32 cellular contexts compared by ENCODE assay signal in the genomic region with DNA sequence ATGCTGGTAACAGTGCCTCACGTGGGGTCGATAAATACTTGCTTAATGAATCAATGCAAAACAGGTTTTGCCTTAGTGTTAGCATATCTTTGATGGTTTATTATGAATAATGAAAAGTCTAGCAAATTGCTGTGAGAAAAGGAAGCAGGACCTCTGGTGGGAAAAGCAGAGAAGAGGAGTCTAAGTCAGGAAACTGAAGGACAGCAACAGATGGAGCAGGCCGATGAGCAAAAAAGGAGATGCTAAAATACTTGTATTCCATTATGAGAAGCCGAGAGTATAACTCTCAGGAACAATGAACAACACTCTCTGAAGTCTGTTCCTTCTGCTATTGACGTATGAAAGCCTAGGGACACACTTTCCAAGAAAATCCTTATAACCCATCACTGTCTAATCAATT.
"Had no signal": no experiment of that assay in that cellular context is flagged by ENCODE, and none has a peak within 500 bp of the region (broad histone marks: within the 10 kb centered on the region; RNA-seq: fewer than 3 reads in every experiment).

No MANE protein-coding gene starts in this region.

- H3K27me3 ChIP-seq: adrenal gland, body of pancreas, brain microvascular endothelial cell, breast epithelium had no signal

- H3K27ac Mint-ChIP-seq: activated B cell treated with CpG ODN at 0.5 μM for 24 hours; activated CD4-positive, alpha-beta memory T cell treated with anti-CD3 and anti-CD28 coated beads for 36 hours; activated CD4-positive, alpha-beta T cell treated with anti-CD3 and anti-CD28 coated beads, Interleukin-2, amount 10 ng/mL, durations not matched to agents 24 days and 14 days; activated CD8-positive, alpha-beta T cell treated with anti-CD3 and anti-CD28 coated beads for 36 hours; activated naive CD4-positive, alpha-beta T cell treated with anti-CD3 and anti-CD28 coated beads for 36 hours; activated naive CD4-positive, alpha-beta T cell treated with anti-CD3 and anti-CD28 coated beads, Interleukin-2, amount 50 U/mL, for 72 hours; activated naive CD8-positive, alpha-beta T cell treated with anti-CD3 and anti-CD28 coated beads for 36 hours; activated T-cell treated with anti-CD3 and anti-CD28 coated beads, Interleukin-2, amount 50 U/mL, for 72 hours; activated T-helper 1 cell treated with anti-CD3 and anti-CD28 coated beads, Interleukin-12 subunit alpha, Interleukin-12 subunit beta, Interleukin-2, Interleukin-4 antibody, amounts not matched to agents 30 ng/mL and 10 ng/mL and 1 ng/mL, durations not matched to agents 14 hours and 24 hours and 36 hours; activated T-helper 17 cell treated with anti-CD3 and anti-CD28 coated beads, Interleukin-2, amount 50 U/mL, for 72 hours; T-helper 17 cell had no signal

- H3K36me3 Mint-ChIP-seq: activated CD4-positive, alpha-beta memory T cell treated with anti-CD3 and anti-CD28 coated beads for 36 hours; activated naive CD4-positive, alpha-beta T cell treated with anti-CD3 and anti-CD28 coated beads, Interleukin-2, amount 50 U/mL, for 72 hours; activated naive CD8-positive, alpha-beta T cell treated with anti-CD3 and anti-CD28 coated beads for 36 hours had no signal

- H3K27me3 Mint-ChIP-seq: activated B cell treated with CpG ODN at 0.5 μM for 24 hours; activated CD4-positive, alpha-beta T cell treated with anti-CD3 and anti-CD28 coated beads, Interleukin-2, amount 10 ng/mL, durations not matched to agents 24 days and 14 days; activated CD8-positive, alpha-beta T cell treated with anti-CD3 and anti-CD28 coated beads for 36 hours; activated T-helper 17 cell treated with anti-CD3 and anti-CD28 coated beads, Interleukin-2, amount 50 U/mL, for 72 hours; T-helper 17 cell had no signal

- H3K4me3 Mint-ChIP-seq: activated B cell treated with CpG ODN at 0.5 μM for 24 hours; activated CD4-positive, alpha-beta memory T cell treated with anti-CD3 and anti-CD28 coated beads for 36 hours; activated CD4-positive, alpha-beta T cell treated with anti-CD3 and anti-CD28 coated beads, Interleukin-2, amount 10 ng/mL, durations not matched to agents 24 days and 14 days; activated CD8-positive, alpha-beta T cell treated with anti-CD3 and anti-CD28 coated beads for 36 hours; activated naive CD4-positive, alpha-beta T cell treated with anti-CD3 and anti-CD28 coated beads for 36 hours; activated naive CD8-positive, alpha-beta T cell treated with anti-CD3 and anti-CD28 coated beads for 36 hours; activated T-cell treated with anti-CD3 and anti-CD28 coated beads, Interleukin-2, amount 50 U/mL, for 4 hours; activated T-cell treated with anti-CD3 and anti-CD28 coated beads, Interleukin-2, amount 50 U/mL, for 72 hours; activated T-helper 1 cell treated with anti-CD3 and anti-CD28 coated beads, Interleukin-12 subunit alpha, Interleukin-12 subunit beta, Interleukin-2, Interleukin-4 antibody, amounts not matched to agents 30 ng/mL and 10 ng/mL and 1 ng/mL, durations not matched to agents 14 hours and 24 hours and 36 hours; activated T-helper 17 cell treated with anti-CD3 and anti-CD28 coated beads, Interleukin-2, amount 50 U/mL, for 72 hours; T-helper 17 cell had no signal

- H3K36me3 ChIP-seq: adrenal gland, brain microvascular endothelial cell, breast epithelium had no signal

- ATAC-seq: activated CD8-positive, alpha-beta T cell treated with anti-CD3 and anti-CD28 coated beads for 36 hours; activated naive CD4-positive, alpha-beta T cell treated with anti-CD3 and anti-CD28 coated beads, Interleukin-2, amount 50 U/mL, for 72 hours; activated T-cell treated with anti-CD3 and anti-CD28 coated beads, Interleukin-2, amount 50 U/mL, for 4 hours; activated T-cell treated with anti-CD3 and anti-CD28 coated beads, Interleukin-2, amount 50 U/mL, for 72 hours; activated T-helper 17 cell treated with anti-CD3 and anti-CD28 coated beads, Interleukin-2, amount 50 U/mL, for 72 hours; body of pancreas; T-helper 17 cell had no signal

- H3K4me1 Mint-ChIP-seq: activated B cell treated with CpG ODN at 0.5 μM for 24 hours; activated CD4-positive, alpha-beta T cell treated with anti-CD3 and anti-CD28 coated beads, Interleukin-2, amount 10 ng/mL, durations not matched to agents 24 days and 14 days; activated naive CD8-positive, alpha-beta T cell treated with anti-CD3 and anti-CD28 coated beads for 36 hours; activated T-helper 17 cell treated with anti-CD3 and anti-CD28 coated beads, Interleukin-2, amount 50 U/mL, for 72 hours; T-helper 17 cell had no signal

- DNase-seq: activated B cell treated with CpG ODN at 0.5 μM for 24 hours; activated CD4-positive, alpha-beta memory T cell treated with anti-CD3 and anti-CD28 coated beads for 36 hours; activated CD4-positive, alpha-beta T cell treated with anti-CD3 and anti-CD28 coated beads for 4 hours; activated CD4-positive, alpha-beta T cell treated with anti-CD3 and anti-CD28 coated beads, Interleukin-2, amount 10 ng/mL, durations not matched to agents 24 days and 14 days; activated CD4-positive, alpha-beta T cell treated with anti-CD3 and anti-CD28 coated beads, Interleukin-2, amount 50 U/mL, for 1 hour; activated CD4-positive, alpha-beta T cell treated with anti-CD3 and anti-CD28 coated beads, Interleukin-2, amount 50 U/mL, for 4 hours; activated CD4-positive, CD25-positive, alpha-beta regulatory T cell treated with anti-CD3 and anti-CD28 coated beads, Interleukin-2, amount 50 U/mL, for 72 hours; activated CD8-positive, alpha-beta memory T cell treated with anti-CD3 and anti-CD28 coated beads, Interleukin-2, amount 50 U/mL, for 4 hours; activated CD8-positive, alpha-beta T cell treated with anti-CD3 and anti-CD28 coated beads for 36 hours; activated effector memory CD4-positive, alpha-beta T cell treated with anti-CD3 and anti-CD28 coated beads, Interleukin-2, amount 50 U/mL, for 16 hours; activated gamma-delta T cell treated with Interleukin-2 at 50 U/mL for 16 hours; activated naive CD4-positive, alpha-beta T cell; activated naive CD4-positive, alpha-beta T cell treated with anti-CD3 and anti-CD28 coated beads for 36 hours; activated naive CD4-positive, alpha-beta T cell treated with anti-CD3 and anti-CD28 coated beads, Interleukin-2, amount 50 U/mL, for 16 hours; activated naive CD8-positive, alpha-beta T cell treated with anti-CD3 and anti-CD28 coated beads for 36 hours; activated T-cell treated with anti-CD3 and anti-CD28 coated beads for 4 hours; activated T-cell treated with anti-CD3 and anti-CD28 coated beads, Interleukin-2, amount 50 U/mL, for 1 hour; activated T-cell treated with anti-CD3 and anti-CD28 coated beads, Interleukin-2, amount 50 U/mL, for 4 hours; activated T-cell treated with anti-CD3 and anti-CD28 coated beads, Interleukin-2, amount 50 U/mL, for 72 hours; adrenal gland; amniotic stem cell; aorta; body of pancreas; brain microvascular endothelial cell; central memory CD4-positive, alpha-beta T cell; T-helper 17 cell; T-helper 9 cell had no signal

- H3K27ac ChIP-seq: adrenal gland, body of pancreas, brain microvascular endothelial cell, breast epithelium, VCaP had no signal

- H3K4me3 ChIP-seq: adrenal gland, body of pancreas, breast epithelium had no signal

- H3K9me3 ChIP-seq: adrenal gland, body of pancreas, breast epithelium had no signal

- H3K4me1 ChIP-seq: adrenal gland, body of pancreas, breast epithelium had no signal

- H3K9me3 Mint-ChIP-seq: activated B cell treated with CpG ODN at 0.5 μM for 24 hours; activated CD4-positive, alpha-beta memory T cell treated with anti-CD3 and anti-CD28 coated beads for 36 hours; activated CD4-positive, alpha-beta T cell treated with anti-CD3 and anti-CD28 coated beads, Interleukin-2, amount 10 ng/mL, durations not matched to agents 24 days and 14 days; activated naive CD4-positive, alpha-beta T cell treated with anti-CD3 and anti-CD28 coated beads for 36 hours; activated naive CD8-positive, alpha-beta T cell treated with anti-CD3 and anti-CD28 coated beads for 36 hours; activated T-cell treated with anti-CD3 and anti-CD28 coated beads, Interleukin-2, amount 50 U/mL, for 4 hours; activated T-helper 1 cell treated with anti-CD3 and anti-CD28 coated beads, Interleukin-12 subunit alpha, Interleukin-12 subunit beta, Interleukin-2, Interleukin-4 antibody, amounts not matched to agents 30 ng/mL and 10 ng/mL and 1 ng/mL, durations not matched to agents 14 hours and 24 hours and 36 hours had no signal
